Comparison of ENCODE assay signal across 1 cellular context in the genomic region with DNA sequence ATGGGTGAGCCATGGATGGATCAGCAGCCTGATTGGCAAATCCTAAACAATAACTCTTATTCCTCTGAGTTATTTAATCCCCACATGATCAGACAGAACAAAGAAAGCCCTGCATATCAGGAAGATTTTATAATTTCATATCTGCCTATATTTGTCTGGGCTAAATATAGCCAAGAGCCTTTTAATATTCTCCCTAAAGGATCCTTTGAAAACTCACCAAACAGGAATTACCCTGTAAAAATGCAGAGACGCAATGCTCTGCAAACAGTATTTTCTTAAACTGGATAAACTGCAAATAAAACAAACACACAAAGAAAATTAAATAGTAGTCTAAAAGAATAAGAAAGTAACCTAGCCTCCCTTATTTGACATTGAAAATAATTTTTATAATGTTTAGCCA.
TF ChIP-seq lines count a peak whose summit lies in the region.

No MANE protein-coding gene starts in this region.

TF ChIP-seq in SK-N-SH, 30 proteins besides CTCF, POLR2A, EP300 and RAD21 (continued from another document):
- TF ChIP-seq TCF12 (IDR thresholded peaks at IDR 0.05), result no peak
- TF ChIP-seq RFX5 (IDR thresholded peaks at IDR 0.05; ENCODE audit: low read length), result no peak
- no peak for TF ChIP-seq MEF2A (IDR thresholded peaks at IDR 0.05; ENCODE audit: borderline replicate concordance, low read depth)
- no peak for TF ChIP-seq TEAD4 (IDR thresholded peaks at IDR 0.05; ENCODE audit: borderline replicate concordance, insufficient read depth)
- TF ChIP-seq SMC3 (IDR thresholded peaks at IDR 0.05; ENCODE audit: low read depth, low read length), result no peak
- TF ChIP-seq MXI1 (IDR thresholded peaks at IDR 0.05; ENCODE audit: low read depth, low read length), result no peak
- no peak for TF ChIP-seq ZBTB33 (IDR thresholded peaks at IDR 0.05; ENCODE audit: borderline replicate concordance, low read depth)
- no peak for TF ChIP-seq RCOR1 (IDR thresholded peaks at IDR 0.05; ENCODE audit: low read length)
- no peak for TF ChIP-seq POLR2AphosphoS5 (IDR thresholded peaks at IDR 0.05; ENCODE audit: low read depth, low read length)
- TF ChIP-seq REST (IDR thresholded peaks at IDR 0.05; ENCODE audit: low read depth, low read length), result no peak
- TF ChIP-seq, protein P1, sequence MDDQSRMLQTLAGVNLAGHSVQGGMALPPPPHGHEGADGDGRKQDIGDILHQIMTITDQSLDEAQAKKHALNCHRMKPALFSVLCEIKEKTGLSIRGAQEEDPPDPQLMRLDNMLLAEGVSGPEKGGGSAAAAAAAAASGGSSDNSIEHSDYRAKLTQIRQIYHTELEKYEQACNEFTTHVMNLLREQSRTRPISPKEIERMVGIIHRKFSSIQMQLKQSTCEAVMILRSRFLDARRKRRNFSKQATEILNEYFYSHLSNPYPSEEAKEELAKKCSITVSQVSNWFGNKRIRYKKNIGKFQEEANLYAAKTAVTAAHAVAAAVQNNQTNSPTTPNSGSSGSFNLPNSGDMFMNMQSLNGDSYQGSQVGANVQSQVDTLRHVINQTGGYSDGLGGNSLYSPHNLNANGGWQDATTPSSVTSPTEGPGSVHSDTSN (IDR thresholded peaks at IDR 0.05), result no peak
- no peak for TF ChIP-seq JUND (IDR thresholded peaks at IDR 0.05)
- TF ChIP-seq USF1 (IDR thresholded peaks at IDR 0.05; ENCODE audit: borderline replicate concordance, low read depth), result no peak
- no peak for TF ChIP-seq MAX (IDR thresholded peaks at IDR 0.05; ENCODE audit: low read depth)
- no peak for TF ChIP-seq YY1 (IDR thresholded peaks at IDR 0.05; ENCODE audit: low read depth)
- no peak for TF ChIP-seq CHD2 (IDR thresholded peaks at IDR 0.05; ENCODE audit: low read length, partially characterized antibody)
- TF ChIP-seq FOSL2 (IDR thresholded peaks at IDR 0.05; ENCODE audit: borderline replicate concordance, low read depth), result no peak
- TF ChIP-seq IRF3 (IDR thresholded peaks at IDR 0.05; ENCODE audit: low read depth, low read length), result no peak
